Comparison of ENCODE assay signal across 8 cellular contexts in genomic region chr10:22927661-22928403, GRCh38. TPM values are rescaled to one million over a fixed set of nuclear protein-coding genes. Genes with fewer than 3 reads are reported as not detected.
DNase-seq lines count a peak whose midpoint lies in the region; ATAC-seq, FAIRE-seq and TF ChIP-seq lines count a peak whose summit lies in the region.

A gene with protein sequence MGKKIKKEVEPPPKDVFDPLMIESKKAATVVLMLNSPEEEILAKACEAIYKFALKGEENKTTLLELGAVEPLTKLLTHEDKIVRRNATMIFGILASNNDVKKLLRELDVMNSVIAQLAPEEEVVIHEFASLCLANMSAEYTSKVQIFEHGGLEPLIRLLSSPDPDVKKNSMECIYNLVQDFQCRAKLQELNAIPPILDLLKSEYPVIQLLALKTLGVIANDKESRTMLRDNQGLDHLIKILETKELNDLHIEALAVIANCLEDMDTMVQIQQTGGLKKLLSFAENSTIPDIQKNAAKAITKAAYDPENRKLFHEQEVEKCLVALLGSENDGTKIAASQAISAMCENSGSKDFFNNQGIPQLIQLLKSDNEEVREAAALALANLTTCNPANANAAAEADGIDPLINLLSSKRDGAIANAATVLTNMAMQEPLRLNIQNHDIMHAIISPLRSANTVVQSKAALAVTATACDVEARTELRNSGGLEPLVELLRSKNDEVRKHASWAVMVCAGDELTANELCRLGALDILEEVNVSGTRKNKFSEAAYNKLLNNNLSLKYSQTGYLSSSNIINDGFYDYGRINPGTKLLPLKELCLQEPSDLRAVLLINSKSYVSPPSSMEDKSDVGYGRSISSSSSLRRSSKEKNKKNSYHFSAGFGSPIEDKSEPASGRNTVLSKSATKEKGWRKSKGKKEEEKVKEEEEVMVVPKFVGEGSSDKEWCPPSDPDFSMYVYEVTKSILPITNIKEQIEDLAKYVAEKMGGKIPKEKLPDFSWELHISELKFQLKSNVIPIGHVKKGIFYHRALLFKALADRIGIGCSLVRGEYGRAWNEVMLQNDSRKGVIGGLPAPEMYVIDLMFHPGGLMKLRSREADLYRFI (plus strand): TSS chr10:22928053. CDS start chr10:22931997, 3,944 bp downstream.

- no peaks in the 10 kb centered on the region for H3K9me3 Mint-ChIP-seq in T-helper 2 cell treated with Interferon-gamma antibody and Interleukin-4, amounts not matched to agents 5 μg/mL and 100 μg/mL, for 36 hours

- H3K36me3 Mint-ChIP-seq in T-helper 2 cell treated with Interferon-gamma antibody and Interleukin-4, amounts not matched to agents 5 μg/mL and 100 μg/mL, for 36 hours (ENCODE audit: low read depth) = no peaks in the 10 kb centered on the region

- H3K9ac ChIP-seq in K562 (ENCODE audit: insufficient read depth in 1 of 2, low read depth in 2 of 2, low read length in 2 of 2) = peak within 1 kb of the TSS; percentile 42 to 77; a peak in 3 of 4 replicates

- FAIRE-seq in K562 (lab: Jason Lieb, UNC) = no peak

- no peaks in the 10 kb centered on the region for H3K9me2 ChIP-seq in OCI-LY7 (ENCODE audit: insufficient read depth, low read length)

- no peak within 1 kb of the TSS for H3K27ac Mint-ChIP-seq in T-helper 2 cell treated with Interferon-gamma antibody and Interleukin-4, amounts not matched to agents 5 μg/mL and 100 μg/mL, for 36 hours

- ATAC-seq in GM19035 (IDR thresholded peaks at IDR 0.05; ENCODE audit: unreplicated experiment) (peak; percentile 92), HG03442 (IDR thresholded peaks at IDR 0.05; ENCODE audit: unreplicated experiment) (peak; percentile 66), K562 (peak; percentile 96)

- H2AFZ ChIP-seq in K562 (ENCODE audit: low read depth, low read length) (peak within 1 kb of the TSS; percentile 90), OCI-LY7 (ENCODE audit: low read length) (no peak within 1 kb of the TSS)

- H3K4me2 ChIP-seq in K562 (ENCODE audit: insufficient read depth, low read length) (peak within 1 kb of the TSS; percentile 58), OCI-LY7 (ENCODE audit: low read length) (no peak within 1 kb of the TSS)

- H3K79me2 ChIP-seq in K562 (ENCODE audit: control insufficient read depth, insufficient read depth, low read length) (no peaks in the 10 kb centered on the region), OCI-LY7 (ENCODE audit: insufficient read depth, low read depth, low read length) (no peaks in the 10 kb centered on the region)

- TF ChIP-seq CTCF in K562 (IDR thresholded peaks at IDR 0.05 in 2 of 3, conservative IDR thresholded peaks at IDR 0.05 in 1 of 3; ENCODE audit: insufficient read depth in 2 of 3, low read depth in 1 of 3, low read length in 3 of 3) = no peak
- no peak for TF ChIP-seq CTCF in OCI-LY7 (conservative IDR thresholded peaks at IDR 0.05; ENCODE audit: low read length)

- no peak for TF ChIP-seq RAD21 in K562 (CRISPR knock-in tag; conservative IDR thresholded peaks at IDR 0.05 in 1 of 2, IDR thresholded peaks at IDR 0.05 in 1 of 2)

- no peak for TF ChIP-seq POLR2A in K562 (conservative IDR thresholded peaks at IDR 0.05)

- H3K9me1 ChIP-seq in K562 (ENCODE audit: control insufficient read depth, insufficient read depth, low read length) = no peaks in the 10 kb centered on the region

- BruUV-seq in K562 (replicated peaks; lab: Mats Ljungman, UMichigan) (no TSS peak), OCI-LY7 (replicated peaks; lab: Mats Ljungman, UMichigan) (no TSS peak)

- H3K36me3 ChIP-seq in K562 (ENCODE audit: control insufficient read depth, insufficient read depth, low read length) (no peaks in the 10 kb centered on the region), OCI-LY7 (ENCODE audit: insufficient read depth, low read length) (no peaks in the 10 kb centered on the region)

- H3K4me1 Mint-ChIP-seq in T-helper 2 cell treated with Interferon-gamma antibody and Interleukin-4, amounts not matched to agents 5 μg/mL and 100 μg/mL, for 36 hours (ENCODE audit: low read depth) = peaks cover 2% of the 10 kb centered on the region

- no peak within 1 kb of the TSS for H3K27ac ChIP-seq in K562 (ENCODE audit: extremely low read depth, low read depth, low read length)
- H3K27ac ChIP-seq in skin epidermis = peak within 1 kb of the TSS in 1 of 21 experiments; percentile 0
- H3K27ac ChIP-seq in OCI-LY7 (ENCODE audit: low read depth, low read length, poor library complexity, severe bottlenecking) = no peak within 1 kb of the TSS

- no peaks in the 10 kb centered on the region for H3K27me3 ChIP-seq in K562 (ENCODE audit: control insufficient read depth in 2 of 2, insufficient read depth in 2 of 2, low read length in 2 of 2)

- H4K20me1 ChIP-seq in K562 (replicated peaks; ENCODE audit: control insufficient read depth, insufficient read depth, low read length) (no peaks in the 10 kb centered on the region), OCI-LY7 (ENCODE audit: insufficient read depth, low read length) (no peaks in the 10 kb centered on the region)

- peaks cover 2% of the 10 kb centered on the region for H3K27me3 Mint-ChIP-seq in T-helper 2 cell treated with Interferon-gamma antibody and Interleukin-4, amounts not matched to agents 5 μg/mL and 100 μg/mL, for 36 hours (ENCODE audit: low read depth)

- H3K9me3 ChIP-seq in K562 (replicated peaks; ENCODE audit: control insufficient read depth, insufficient read depth, low read depth, low read length) = no peaks in the 10 kb centered on the region
- H3K9me3 ChIP-seq in OCI-LY7 (ENCODE audit: low read length) = no peaks in the 10 kb centered on the region

- intact Hi-C loops in K562 (cut with micrococcal nuclease) (no loop called here), OCI-LY7 (cut with micrococcal nuclease; ENCODE audit: unreplicated experiment) (no loop called here)

- DNase-seq in A172 (ENCODE audit: low spot score) (peak; percentile 12), K562 (ENCODE audit: extremely low read depth in 1 of 4, low spot score in 3 of 4) (peak; percentile 44 to 68 (median 57)), iPS-NIHi11 (ENCODE audit: low spot score) (peak; percentile 91), OCI-LY7 (ENCODE audit: low spot score) (no peak)
- DNase-seq in T-helper 2 cell treated with Interferon-gamma antibody and Interleukin-4, amounts not matched to agents 5 μg/mL and 100 μg/mL, for 36 hours (ENCODE audit: low spot score) = peak; percentile 42

- POLR2A ChIA-PET in K562 (lab: Yijun Ruan, JAX) = interaction anchor here (0.7 to 1.0 kb wide), 2 partner anchors 9 to 15 kb away, joined by 5 to 7 read pairs; no protein-coding TSS in a partner anchor
- POLR2A ChIA-PET in OCI-LY7 (lab: Charles Lee) = interaction anchor here (1.0 kb wide), 2 partner anchors 73 to 129 kb away, joined by 3 read pairs; no protein-coding TSS in a partner anchor

- H3K4me1 ChIP-seq in K562 (replicated peaks in 1 of 2; ENCODE audit: control insufficient read depth in 2 of 2, insufficient read depth in 2 of 2, low read length in 2 of 2) (peaks cover 0 to 5% of the 10 kb centered on the region in 2 experiments; a peak in 1 of 5 replicates), OCI-LY7 (ENCODE audit: insufficient read depth, low read length, poor library complexity, severe bottlenecking) (peaks cover 6% of the 10 kb centered on the region)

- peak within 1 kb of the TSS; percentile 16 for H3K4me3 ChIP-seq in K562
- H3K4me3 ChIP-seq in skin epidermis = peak within 1 kb of the TSS in 5 of 7 experiments; percentile 7 to 29 (median 16)
- H3K4me3 ChIP-seq in OCI-LY7 (ENCODE audit: low read depth, low read length, poor library complexity, severe bottlenecking) = no peak within 1 kb of the TSS

- in situ Hi-C loops in K562 (cut with MboI) = no loop called here

- no peak within 1 kb of the TSS for H3K4me3 Mint-ChIP-seq in T-helper 2 cell treated with Interferon-gamma antibody and Interleukin-4, amounts not matched to agents 5 μg/mL and 100 μg/mL, for 36 hours

- TF ChIP-seq EP300 in K562 (IDR thresholded peaks at IDR 0.05; ENCODE audit: low read length) = no peak

- WGBS in K562 (ENCODE audit: insufficient coverage, low coverage, missing lambda C conversion rate) = 50% methylated on average over 40 of the region's 41 CpGs

- CTCF ChIA-PET in K562 (lab: Yijun Ruan, JAX; ENCODE audit: low intra/inter-chr PET ratio) (no interaction called here), OCI-LY7 (lab: Charles Lee; ENCODE audit: unreplicated experiment) (interaction anchor here (0.6 kb wide), 1 partner anchor 1617 kb away, joined by 4 read pairs; no protein-coding TSS in a partner anchor)

TF ChIP-seq in K562, 482 proteins besides CTCF, POLR2A, EP300 and RAD21 (continues in another document):
- TF ChIP-seq ZFX (CRISPR knock-in tag; IDR thresholded peaks at IDR 0.05) (0 out of 2 replicates have a peak, but pooled peaks have one; percentile 25), NRF1 (conservative IDR thresholded peaks at IDR 0.05 in 1 of 2, IDR thresholded peaks at IDR 0.05 in 1 of 2) (peak; percentile 91 to 93), POLR2G (IDR thresholded peaks at IDR 0.05; ENCODE audit: low read depth, low read length) (peak; percentile 56; the same call in 1 of the 2 replicates), ZNF253 (CRISPR knock-in tag; conservative IDR thresholded peaks at IDR 0.05) (no peak), L3MBTL2 (IDR thresholded peaks at IDR 0.05) (peak; percentile 45; the same call in 1 of the 2 replicates), BCOR (IDR thresholded peaks at IDR 0.05) (peak; percentile 31; the same call in 1 of the 2 replicates), FOXJ3 (CRISPR knock-in tag; IDR thresholded peaks at IDR 0.05) (peak; percentile 89), HNRNPH1 (optimal IDR thresholded peaks at IDR 0.05; ENCODE audit: low read depth, low read length) (no peak), RFX1 (IDR thresholded peaks at IDR 0.05) (peak; percentile 94)

RNA-seq across cellular contexts. Expression of the gene that starts here (rescaled TPM):
- 0.31 and 0.57 TPM in 2 replicates for total RNA-seq in A172 (2014; rRNA removed; shearing (Covaris generic))
- 0.35 and 1.0 TPM in 2 replicates for total RNA-seq in K562 (2011; cell fraction: chromatin; rRNA removed; ENCODE audit: low replicate concordance)
- total RNA-seq in K562 (2011; cell fraction: nucleolus; rRNA removed) = 0.33 TPM in 1 of 2 replicates, not detected in the other
- 0.51 and 0.69 TPM in 2 replicates for total RNA-seq in K562 (2011; cell fraction: nucleoplasm; rRNA removed)
- total RNA-seq in K562 (2014; rRNA removed) = 0.45 and 0.77 TPM in 2 replicates
- total RNA-seq in K562 (2014; rRNA removed; fragmentation: Illumina TruSeq; extraction: Trizol) = 0.38 and 0.62 TPM in 2 replicates
- 0.30 and 0.33 TPM in 2 replicates for total RNA-seq in K562 (2015; rRNA removed; fragmentation: Illumina TruSeq; extraction: Trizol)
- total RNA-seq in K562 (2021) = 0.35 and 0.58 TPM in 2 replicates
- 0.20 and 0.54 TPM in 2 replicates for polyA plus RNA-seq in K562 (2011; rRNA removed)
- 0.07 and 0.15 TPM in 2 replicates for polyA plus RNA-seq in K562 (2011; cell fraction: cytosol; rRNA removed)
- polyA plus RNA-seq in K562 (2011; cell fraction: nucleus; rRNA removed) = 0.24 and 0.67 TPM in 2 replicates
- polyA plus RNA-seq in K562 (2012) = 0.47 and 0.53 TPM in 2 replicates
- polyA plus RNA-seq in K562 (2014; fragmentation: Illumina TruSeq; extraction: Trizol) = 0.86 and 1.3 TPM in 2 replicates
- under 1 TPM; 0.56 to 0.89 TPM for polyA plus RNA-seq in K562 (2014; fragmentation: Nextera tagmentation; extraction: Ambion mirVana)
- 0.22 and 1.1 TPM in 2 replicates for polyA plus RNA-seq in K562 (2014; rRNA removed)
- 0.69 and 0.77 TPM in 2 replicates for polyA minus RNA-seq in K562 (2011; rRNA and poly(A)+ RNA removed)
- polyA minus RNA-seq in K562 (2011; cell fraction: cytosol; rRNA and poly(A)+ RNA removed) = 1.8 TPM in 1 of 2 replicates, not detected in the other
- polyA minus RNA-seq in K562 (2011; cell fraction: nucleus; rRNA and poly(A)+ RNA removed) = 0.27 and 0.33 TPM in 2 replicates
- not detected in 2 replicates for total RNA-seq in OCI-LY7 (2014; rRNA removed; shearing (Covaris generic))
- total RNA-seq in OCI-LY7 (2022) = not detected in 2 replicates

Comparison
In these comparisons a context has a peak if more than half of its experiments do, and no peak if none do; other contexts are left out.
1. Peak in DNase-seq in A172; RNA of the gene not detected or under 1 TPM.